Comparison of ENCODE assay signal across 8 cellular contexts in the genomic region with DNA sequence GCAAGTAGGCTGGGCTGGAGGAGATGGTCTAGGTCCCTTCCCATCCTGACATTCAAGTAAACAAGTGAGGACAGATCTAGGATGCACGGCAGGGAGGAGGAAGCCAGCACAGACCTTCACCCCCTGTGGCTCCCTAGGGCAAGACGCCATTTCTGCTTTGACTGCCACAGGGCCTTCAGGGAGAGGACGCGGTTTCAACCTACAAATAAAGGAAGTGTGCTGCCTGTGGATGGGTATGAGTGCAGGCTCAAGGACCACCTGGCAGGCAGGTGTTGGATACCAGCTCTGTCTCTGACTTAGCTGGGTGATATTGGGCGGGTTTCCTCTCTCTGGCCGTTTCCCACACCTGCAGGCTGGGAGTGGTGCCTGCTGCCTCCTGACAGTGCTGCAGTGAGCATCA. TPM values are rescaled to one million over a fixed set of nuclear protein-coding genes. Genes with fewer than 3 reads are reported as not detected.
DNase-seq lines count a peak whose midpoint lies in the region; ATAC-seq and TF ChIP-seq lines count a peak whose summit lies in the region.

No MANE protein-coding gene starts in this region.

- H3K4me3 Mint-ChIP-seq in Calu3 (ENCODE audit: low read depth, unreplicated experiment) = peak overlapping the region; percentile 64
- H3K4me3 Mint-ChIP-seq in osteocyte (ENCODE audit: unreplicated experiment) = peak overlapping the region; percentile 7

- CTCF ChIA-PET in Calu3 (lab: Charles Lee) = interaction anchor here (0.6 to 1.5 kb wide), 3 partner anchors 18 to 87 kb away, joined by 4 to 6 read pairs (median 6); no protein-coding TSS in a partner anchor

- no peaks in the 10 kb centered on the region for H3K27me3 Mint-ChIP-seq in Calu3 (ENCODE audit: unreplicated experiment)
- no peaks in the 10 kb centered on the region for H3K27me3 Mint-ChIP-seq in osteocyte (ENCODE audit: unreplicated experiment)

- H3K36me3 Mint-ChIP-seq in Calu3 (ENCODE audit: insufficient read depth, unreplicated experiment) = peaks cover 94% of the 10 kb centered on the region
- H3K36me3 Mint-ChIP-seq in osteocyte (ENCODE audit: unreplicated experiment) = peaks cover 39% of the 10 kb centered on the region

- H3K27ac ChIP-seq in cingulate gyrus (ENCODE audit: low read depth, low read length) = peak overlapping the region; percentile 83

- H3K9me3 Mint-ChIP-seq in Calu3 (ENCODE audit: low read depth, unreplicated experiment) = no peaks in the 10 kb centered on the region
- H3K9me3 Mint-ChIP-seq in osteocyte (ENCODE audit: unreplicated experiment) = no peaks in the 10 kb centered on the region

- DNase-seq in Calu3 (no peak), NCI-H510A (lab: John Stamatoyannopoulos, UW) (peak; percentile 99), osteocyte (ENCODE audit: extremely low spot score, unreplicated experiment) (no peak), SKM-1 treated with dmso at 0.1 percent for 144 hours (lab: John Stamatoyannopoulos, UW; ENCODE audit: unreplicated experiment) (no peak), anterior cingulate cortex (lab: John Stamatoyannopoulos, UW) (no peak)

- TF ChIP-seq CTCF in Calu3 (IDR thresholded peaks at IDR 0.05; ENCODE audit: unreplicated experiment) = no peak
- no peak for TF ChIP-seq CTCF in osteocyte (IDR thresholded peaks at IDR 0.05)

- H3K27ac Mint-ChIP-seq in Calu3 (ENCODE audit: unreplicated experiment) = peak overlapping the region; percentile 98
- H3K27ac Mint-ChIP-seq in osteocyte (ENCODE audit: unreplicated experiment) = peak overlapping the region; percentile 94

- peaks cover 92% of the 10 kb centered on the region for H3K4me1 Mint-ChIP-seq in Calu3 (ENCODE audit: low read depth, unreplicated experiment)
- H3K4me1 Mint-ChIP-seq in osteocyte (ENCODE audit: unreplicated experiment) = peaks cover 90% of the 10 kb centered on the region

- no TSS peak for BruUV-seq in Calu3 (replicated peaks; lab: Mats Ljungman, UMichigan)

- no peak for ATAC-seq in GM21381 (IDR thresholded peaks at IDR 0.05; ENCODE audit: unreplicated experiment)
- no peak for ATAC-seq in GM18519 (IDR thresholded peaks at IDR 0.05; ENCODE audit: low FRiP score, unreplicated experiment)

- intact Hi-C loops in Calu3 (cut with micrococcal nuclease; ENCODE audit: unreplicated experiment) = loop anchor here (2.0 kb wide), 1 partner anchor 14 kb away; no protein-coding TSS in a partner anchor

RNA-seq across cellular contexts. Expression of a gene that starts 16.2 kb away (rescaled TPM):
- total RNA-seq in Calu3 (2022) (163 and 183 TPM in 2 replicates), osteocyte (200 and 236 TPM in 2 replicates)
